Comparison of ENCODE assay signal across 8 cellular contexts in genomic region chr14:71855399-71856036, GRCh38.
DNase-seq lines count a peak whose midpoint lies in the region; ATAC-seq and TF ChIP-seq lines count a peak whose summit lies in the region.

No MANE protein-coding gene starts in this region.

- no peak overlapping the region for H3K27ac ChIP-seq in HL-60 (replicated peaks)
- H3K27ac ChIP-seq in PC-9: no peak overlapping the region

- H3K36me3 Mint-ChIP-seq in glutamatergic neuron (ENCODE audit: unreplicated experiment): no peaks in the 10 kb centered on the region

- no peak overlapping the region for H3K4me3 Mint-ChIP-seq in glutamatergic neuron (ENCODE audit: unreplicated experiment)

- H3K4me1 ChIP-seq in PC-9 (replicated peaks; ENCODE audit: insufficient read depth): no peaks in the 10 kb centered on the region

- H3K9me3 Mint-ChIP-seq in glutamatergic neuron (ENCODE audit: unreplicated experiment): peaks cover 3% of the 10 kb centered on the region

- no peak overlapping the region for H3K27ac Mint-ChIP-seq in glutamatergic neuron (ENCODE audit: unreplicated experiment)

- H3K27me3 ChIP-seq in HL-60 (ENCODE audit: insufficient read depth, poor library complexity, severe bottlenecking) (no peaks in the 10 kb centered on the region), PC-9 (ENCODE audit: insufficient read depth, low read depth) (no peaks in the 10 kb centered on the region)

- no peak overlapping the region for H2AFZ ChIP-seq in PC-9

- intact Hi-C loops in PC-9 (cut with micrococcal nuclease; ENCODE audit: unreplicated experiment): loop anchor here (1.0 to 10.0 kb wide), 4 partner anchors 102 to 1033 kb away; no protein-coding TSS in a partner anchor

- no peak overlapping the region for H3K4me2 ChIP-seq in PC-9

- POLR2A ChIA-PET in PC-9 (lab: Charles Lee; ENCODE audit: unreplicated experiment): interaction anchor here (0.5 kb wide), 1 partner anchor 52 kb away, joined by 4 read pairs; no protein-coding TSS in a partner anchor

- no peak overlapping the region for H3K4me3 ChIP-seq in HL-60 (replicated peaks; ENCODE audit: insufficient read depth, low read length)
- no peak overlapping the region for H3K4me3 ChIP-seq in PC-9

- peak; percentile 8 for DNase-seq in Caki2 (ENCODE audit: low read depth)
- peak in 1 of 2 experiments; percentile 49 for DNase-seq in HL-60 (ENCODE audit: low read depth in 1 of 2, low spot score in 1 of 2)
- DNase-seq in PC-9: peak in 1 of 2 experiments; percentile 58
- peak; percentile 10 for DNase-seq in activated T-helper 9 cell treated with anti-CD3 and anti-CD28 coated beads, Interleukin-2, amount 50 U/mL, for 16 hours (ENCODE audit: low read depth)
- peak; percentile 88 for DNase-seq in glutamatergic neuron
- peak; percentile 36 for DNase-seq in pulmonary artery endothelial cell (ENCODE audit: low read depth, low spot score)
- no peak for DNase-seq in NCI-H510A (lab: John Stamatoyannopoulos, UW)

- in situ Hi-C loops in Caki2 (cut with HindIII; ENCODE audit: low pct_unique_long_range_greater_than_20kb, low sequenced_read_pairs): no loop called here

- no peak for ATAC-seq in HG02840 (IDR thresholded peaks at IDR 0.05; ENCODE audit: low FRiP score, unreplicated experiment)

- no peaks in the 10 kb centered on the region for H3K79me2 ChIP-seq in PC-9 (ENCODE audit: low read depth)

- H3K9me2 ChIP-seq in PC-9 (ENCODE audit: insufficient read depth): no peaks in the 10 kb centered on the region

- peaks cover 4% of the 10 kb centered on the region for H3K27me3 Mint-ChIP-seq in glutamatergic neuron (ENCODE audit: unreplicated experiment)

- peaks cover 9% of the 10 kb centered on the region; the same call in 1 of the 2 replicates for H3K9me3 ChIP-seq in PC-9 (ENCODE audit: insufficient read depth, low read depth)

- no TSS peak for BruUV-seq in PC-9 (replicated peaks; lab: Mats Ljungman, UMichigan)

- TF ChIP-seq CTCF in HL-60 (IDR thresholded peaks at IDR 0.05; ENCODE audit: insufficient read depth, low read length) (peak; percentile 11), PC-9 (conservative IDR thresholded peaks at IDR 0.05) (peak; percentile 73), glutamatergic neuron (IDR thresholded peaks at IDR 0.05; ENCODE audit: partially characterized antibody, unreplicated experiment) (peak; percentile 85)

- H3K36me3 ChIP-seq in PC-9 (ENCODE audit: low read depth): no peaks in the 10 kb centered on the region

- CTCF ChIA-PET in PC-9 (lab: Charles Lee): interaction anchor here (0.8 to 1.4 kb wide), 3 partner anchors 467 to 751 kb away, joined by 3 to 4 read pairs (median 4); no protein-coding TSS in a partner anchor

- no peaks in the 10 kb centered on the region for H4K20me1 ChIP-seq in PC-9 (ENCODE audit: insufficient read depth)

- no peaks in the 10 kb centered on the region for H3F3A ChIP-seq in PC-9 (ENCODE audit: insufficient read depth, low read depth)

- H3K4me1 Mint-ChIP-seq in glutamatergic neuron (ENCODE audit: low read depth, unreplicated experiment): peaks cover 9% of the 10 kb centered on the region

Comparison
In these comparisons a context has a peak if more than half of its experiments do, and no peak if none do; other contexts are left out.
1. CTCF ChIP-seq: peak in every context shown above with its lines; median percentile 85 in glutamatergic neuron; 73 in PC-9; 11 in HL-60.